In the genomic region with DNA sequence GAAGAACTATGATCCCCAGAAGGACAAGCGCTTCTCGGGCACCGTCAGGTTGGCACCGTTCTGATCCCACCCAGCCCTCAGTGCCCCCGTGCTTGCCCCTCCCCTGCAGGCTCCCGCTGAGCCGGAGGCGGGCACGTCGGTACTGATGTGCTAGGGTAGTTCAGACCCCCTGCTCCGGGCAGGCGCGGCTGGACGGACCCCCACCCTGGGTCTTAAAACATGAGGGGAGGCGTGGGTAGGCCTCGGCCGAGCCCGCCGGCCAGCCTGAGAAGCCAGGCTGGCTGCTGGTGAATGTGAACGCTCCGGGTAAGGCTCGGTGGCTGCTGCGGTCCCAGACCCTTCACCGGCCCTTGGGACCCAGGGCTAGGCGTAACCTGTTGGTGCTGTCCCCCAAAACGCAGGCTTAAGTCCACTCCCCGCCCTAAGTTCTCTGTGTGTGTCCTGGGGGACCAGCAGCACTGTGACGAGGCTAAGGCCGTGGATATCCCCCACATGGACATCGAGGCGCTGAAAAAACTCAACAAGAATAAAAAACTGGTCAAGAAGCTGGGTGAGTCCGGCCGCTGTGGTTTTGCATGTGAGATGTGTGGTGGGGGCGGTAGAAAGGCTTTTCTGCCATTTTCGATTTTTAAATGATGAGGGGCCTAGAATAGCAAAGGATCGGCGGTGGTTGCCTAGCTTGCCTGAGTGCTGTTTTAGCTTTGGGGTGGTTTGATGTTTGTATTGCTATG, we compare ENCODE assay signal across 7 cellular contexts. TPM values are rescaled to one million over a fixed set of nuclear protein-coding genes. Genes with fewer than 3 reads are reported as not detected.
DNase-seq lines count a peak whose midpoint lies in the region; TF ChIP-seq lines count a peak whose summit lies in the region.
"Had no signal": no experiment of that assay in that cellular context is flagged by ENCODE, and none has a peak within 500 bp of the region (broad histone marks: within the 10 kb centered on the region; RNA-seq: fewer than 3 reads in every experiment).

No MANE protein-coding gene starts in this region.

- peaks cover 23% of the 10 kb centered on the region for H3K79me2 ChIP-seq in hepatocyte

- H3K36me3 ChIP-seq in GM06990 (ENCODE audit: control insufficient read depth, insufficient read depth, low read length) (peaks cover 26% of the 10 kb centered on the region), hepatocyte (replicated peaks; ENCODE audit: insufficient read depth, low read depth) (no peaks in the 10 kb centered on the region)

- H3K27me3 ChIP-seq in GM06990 (replicated peaks; ENCODE audit: control insufficient read depth, insufficient read depth, low read length) = no peaks in the 10 kb centered on the region
- H3K27me3 ChIP-seq in hepatocyte = no peaks in the 10 kb centered on the region

- CTCF ChIA-PET in RWPE1 (lab: Yijun Ruan, JAX) = no interaction called here

- in situ Hi-C loops in KBM-7 (cut with MboI; ENCODE audit: low pct_unique_long_range_greater_than_20kb, low sequenced_read_pairs) = no loop called here

- POLR2A ChIA-PET in RWPE1 (lab: Yijun Ruan, JAX; ENCODE audit: low non-redundant PET) = no interaction called here

- H3K9me3 Mint-ChIP-seq in type B pancreatic cell = no peaks in the 10 kb centered on the region

- DNase-seq in GM06990 (ENCODE audit: extremely low read depth, insufficient read length) (peak; percentile 57), RWPE1 (ENCODE audit: low spot score) (no peak), hepatocyte (ENCODE audit: low spot score) (no peak), type B pancreatic cell (ENCODE audit: extremely low spot score, unreplicated experiment) (no peak), KBM-7 (no peak), NCI-H187 (lab: John Stamatoyannopoulos, UW) (no peak)

- H3K9me2 ChIP-seq in hepatocyte (replicated peaks; ENCODE audit: insufficient read depth) = no peaks in the 10 kb centered on the region

- H3K4me1 ChIP-seq in hepatocyte (ENCODE audit: insufficient read depth) = peaks cover 26% of the 10 kb centered on the region

- TF ChIP-seq CTCF in GM06990 (IDR thresholded peaks at IDR 0.05; ENCODE audit: insufficient read depth, low read length, poor library complexity, severe bottlenecking) (no peak), RWPE1 (conservative IDR thresholded peaks at IDR 0.05; ENCODE audit: low read depth) (no peak), hepatocyte (IDR thresholded peaks at IDR 0.05; ENCODE audit: poor library complexity) (no peak), type B pancreatic cell (conservative IDR thresholded peaks at IDR 0.05) (no peak)

- peaks cover 43% of the 10 kb centered on the region for H4K20me1 ChIP-seq in hepatocyte (ENCODE audit: insufficient read depth, poor library complexity, severe bottlenecking)

- peaks cover 29% of the 10 kb centered on the region for H3K4me1 Mint-ChIP-seq in type B pancreatic cell (ENCODE audit: unreplicated experiment)

- peak overlapping the region; percentile 96 for H3K27ac Mint-ChIP-seq in type B pancreatic cell

- H3K4me3 Mint-ChIP-seq in type B pancreatic cell = peak overlapping the region; percentile 94

- 3% methylated on average over 29 of the region's 37 CpGs for WGBS in hepatocyte (ENCODE audit: low lambda C conversion rate, missing lambda C conversion rate)

- peaks cover 3% of the 10 kb centered on the region for H3K27me3 Mint-ChIP-seq in type B pancreatic cell

- peak overlapping the region; percentile 36 for H2AFZ ChIP-seq in hepatocyte

- H3K36me3 Mint-ChIP-seq in type B pancreatic cell = peaks cover 20% of the 10 kb centered on the region

- no peaks in the 10 kb centered on the region for H3K9me3 ChIP-seq in hepatocyte (ENCODE audit: low read depth)

- H3K4me2 ChIP-seq in hepatocyte = peak overlapping the region; percentile 93

- peak overlapping the region; percentile 94 for H3K4me3 ChIP-seq in GM06990 (replicated peaks; ENCODE audit: low read depth, low read length)
- H3K4me3 ChIP-seq in hepatocyte = peak overlapping the region; percentile 79

- H3K27ac ChIP-seq in RWPE1 (peak overlapping the region; percentile 94), hepatocyte (peak overlapping the region; percentile 98)

RNA-seq across cellular contexts. Expression of gene RPL10A, which starts 0.9 kb away (rescaled TPM):
- total RNA-seq in hepatocyte (1,102 and 1,276 TPM in 2 replicates), type B pancreatic cell (ENCODE audit: low replicate concordance) (1,788 and 1,808 TPM in 2 replicates)
- polyA plus RNA-seq in hepatocyte = 305 and 308 TPM in 2 replicates

RNA-seq across cellular contexts. Expression of gene FANCE, which starts 17.0 kb away (rescaled TPM):
- total RNA-seq in hepatocyte (8.7 and 9.0 TPM in 2 replicates), type B pancreatic cell (ENCODE audit: low replicate concordance) (11.6 and 12.8 TPM in 2 replicates)
- 3.7 and 4.1 TPM in 2 replicates for polyA plus RNA-seq in hepatocyte

RNA-seq across cellular contexts. Expression of gene TEAD3, which starts 27.7 kb away (rescaled TPM):
- total RNA-seq in hepatocyte (20.4 and 26.3 TPM in 2 replicates), type B pancreatic cell (ENCODE audit: low replicate concordance) (49.8 and 109 TPM in 2 replicates)
- polyA plus RNA-seq in hepatocyte = 33.0 and 35.9 TPM in 2 replicates

RNA-seq across cellular contexts. Expression of gene TULP1, which starts 43.6 kb away (rescaled TPM):
- total RNA-seq in hepatocyte (not detected in 2 replicates), type B pancreatic cell (ENCODE audit: low replicate concordance) (0.14 TPM in 1 of 2 replicates, not detected in the other)
- 0.39 and 1.3 TPM in 2 replicates for polyA plus RNA-seq in hepatocyte
- total RNA-seq: T-helper 2 cell treated with Interferon-gamma antibody and Interleukin-4, amounts not matched to agents 100 ng/mL and 5 ng/mL, for 36 hours had no signal
